Comparison of ENCODE assay signal across 29 cellular contexts in genomic region chr4:110663206-110663605, GRCh38. TPM values are rescaled to one million over a fixed set of nuclear protein-coding genes. Genes with fewer than 3 reads are reported as not detected.
"Had no signal": no experiment of that assay in that cellular context is flagged by ENCODE, and none has a peak within 500 bp of the region (broad histone marks: within the 10 kb centered on the region; RNA-seq: fewer than 3 reads in every experiment).

No MANE protein-coding gene starts in this region.

- H3K4me1 ChIP-seq: left ventricle myocardium inferior, neural progenitor cell, parathyroid adenoma, right atrium auricular region, tibial nerve, uterus had no signal

- H3K9ac ChIP-seq: neural progenitor cell, parathyroid adenoma had no signal

- H3K79me2 ChIP-seq: parathyroid adenoma had no signal

- DNase-seq: islet precursor cell; left ventricle myocardium inferior; mesendoderm; naive B cell; natural killer cell; nephron progenitor cell; occipital lobe; psoas muscle; small intestine; stimulated activated CD4-positive, alpha-beta T cell treated with anti-CD3 and anti-CD28 coated beads, Interleukin-1b, Interleukin-23, amount 100 ng/mL, for 48 hours; stimulated activated CD4-positive, alpha-beta T cell treated with anti-CD3 and anti-CD28 coated beads, Interleukin-2, amount 100 ng/mL, for 48 hours; stimulated activated CD4-positive, alpha-beta T cell treated with anti-CD3 and anti-CD28 coated beads, Interleukin-4, amount 100 ng/mL, for 4 hours; stimulated activated CD8-positive, alpha-beta memory T cell treated with anti-CD3 and anti-CD28 coated beads, Interleukin-4, amount 100 ng/mL, for 48 hours; stimulated activated naive CD4-positive, alpha-beta T cell treated with Interleukin-2 at 50 U/mL for 16 hours; stimulated activated naive CD8-positive, alpha-beta T cell treated with anti-CD3 and anti-CD28 coated beads, Interleukin-15, amount 100 ng/mL, for 72 hours; substantia nigra; uterus had no signal

- H2AFZ ChIP-seq: neural progenitor cell, parathyroid adenoma had no signal

- H3K27ac ChIP-seq: left ventricle myocardium inferior, neural progenitor cell, neutrophil, parathyroid adenoma, psoas muscle, right atrium auricular region, tibial nerve, uterus had no signal

- H3K36me3 ChIP-seq: left ventricle myocardium inferior, neural progenitor cell, neutrophil, right atrium auricular region, tibial nerve, uterus had no signal

- H3K27me3 ChIP-seq: neural progenitor cell, neutrophil, right atrium auricular region, tibial nerve, uterus had no signal

- H3K4me2 ChIP-seq: neural progenitor cell had no signal

- H3K9me3 ChIP-seq: neutrophil, psoas muscle, uterus had no signal

- ATAC-seq: natural killer cell; psoas muscle; sciatic nerve; stimulated activated memory B cell treated with anti-CD40 and anti-IgM and Interleukin-4, amounts not matched to agents 10 μg/mL and 1 μg/mL and 100 μg/mL, for 72 hours; stimulated activated naive CD8-positive, alpha-beta T cell treated with anti-CD3 and anti-CD28 coated beads, Interleukin-15, amount 100 ng/mL, for 72 hours had no signal

- H3K4me3 ChIP-seq: left ventricle myocardium inferior, lung, neural progenitor cell, psoas muscle, right atrium auricular region, tibial nerve, uterus had no signal

RNA-seq across cellular contexts. Expression of gene PITX2, which starts 40.3 kb away (rescaled TPM):
- total RNA-seq: left ventricle myocardium inferior, lung, mononuclear cell, natural killer cell, occipital lobe, osteocyte, sciatic nerve, temporal lobe, tibial nerve, ureter had no signal
